In genomic region chr1:248098529-248098928, GRCh38 we compare ENCODE assay signal across 9 cellular contexts. TPM values are rescaled to one million over a fixed set of nuclear protein-coding genes. Genes with fewer than 3 reads are reported as not detected.
"Had no signal": no experiment of that assay in that cellular context is flagged by ENCODE, and none has a peak within 500 bp of the region (broad histone marks: within the 10 kb centered on the region; RNA-seq: fewer than 3 reads in every experiment).

No MANE protein-coding gene starts in this region.

- H3K4me3 ChIP-seq: GM12878 had no signal

- ATAC-seq: GM12878 had no signal

- DNase-seq: GDM1, GF-D8 had no signal

- FAIRE-seq: G401.6, GM12878, GM12891, GM12892, GM18507, GM19239 had no signal

RNA-seq across cellular contexts. Expression of gene OR2L13, which starts 3.5 kb away (rescaled TPM):
- total RNA-seq: G401, GM12878 had no signal

RNA-seq across cellular contexts. Expression of gene OR2M5, which starts 46.4 kb away (rescaled TPM):
- total RNA-seq: G401, GM12878 had no signal

RNA-seq across cellular contexts. Expression of gene OR2L3, which starts 51.9 kb away (rescaled TPM):
- total RNA-seq: G401, GM12878 had no signal
